Comparison of ENCODE assay signal across 9 cellular contexts in the genomic region with DNA sequence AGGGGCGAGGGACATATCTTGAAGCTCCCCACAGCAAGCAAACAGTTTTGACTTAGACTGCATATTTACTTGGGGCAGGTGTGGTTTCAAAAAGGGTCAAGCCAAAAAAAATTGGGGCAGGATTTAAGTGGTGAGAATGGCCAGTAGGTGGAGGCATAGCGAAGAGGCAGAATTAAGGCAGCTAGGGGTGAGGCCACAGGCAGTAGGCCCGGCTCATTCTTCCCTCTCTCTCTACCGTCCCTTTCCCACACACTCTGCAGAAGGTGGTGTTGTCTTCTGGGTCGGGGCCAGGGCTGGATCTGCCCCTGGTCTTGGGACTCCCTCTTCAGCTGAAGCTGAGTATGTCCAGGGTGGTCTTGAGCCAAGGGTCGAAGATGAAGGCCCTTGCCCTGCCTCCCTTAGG. TPM values are rescaled to one million over a fixed set of nuclear protein-coding genes. Genes with fewer than 3 reads are reported as not detected.
A peak's percentile ranks its signal among the peaks of the same experiment; 100 is the strongest.
DNase-seq lines count a peak whose midpoint lies in the region; ATAC-seq and TF ChIP-seq lines count a peak whose summit lies in the region.
"Had no signal": no experiment of that assay in that cellular context is flagged by ENCODE, and none has a peak within 500 bp of the region (broad histone marks: within the 10 kb centered on the region; RNA-seq: fewer than 3 reads in every experiment).

No MANE protein-coding gene starts in this region.

- H3K9me3 ChIP-seq in Caco-2 = no peaks in the 10 kb centered on the region

- peaks cover 3% of the 10 kb centered on the region; the same call in 1 of the 2 replicates for H3K4me1 ChIP-seq in Caco-2

- H3K27me3 Mint-ChIP-seq in Caco-2 (ENCODE audit: insufficient read depth, unreplicated experiment) = no peaks in the 10 kb centered on the region
- peaks cover 5% of the 10 kb centered on the region for H3K27me3 Mint-ChIP-seq in endothelial cell (ENCODE audit: unreplicated experiment)
- H3K27me3 Mint-ChIP-seq in osteocyte (ENCODE audit: unreplicated experiment) = no peaks in the 10 kb centered on the region

- H3K4me3 ChIP-seq in Caco-2 (ENCODE audit: low read depth, low read length) = no peak overlapping the region
- H3K4me3 ChIP-seq: SK-N-MC had no signal

- no peak for ATAC-seq in HG02852 (IDR thresholded peaks at IDR 0.05; ENCODE audit: unreplicated experiment)
- no peak for ATAC-seq in HG02571 (IDR thresholded peaks at IDR 0.05; ENCODE audit: unreplicated experiment)

- no TSS peak for BruUV-seq in Caco-2 (replicated peaks; lab: Mats Ljungman, UMichigan)

- H3K27ac Mint-ChIP-seq in Caco-2 (ENCODE audit: unreplicated experiment) (no peak overlapping the region), endothelial cell (ENCODE audit: unreplicated experiment) (no peak overlapping the region), osteocyte (ENCODE audit: unreplicated experiment) (no peak overlapping the region)

- H3K36me3 ChIP-seq in Caco-2 (ENCODE audit: control insufficient read depth, insufficient read depth, low read length) = no peaks in the 10 kb centered on the region

- H3K9me3 Mint-ChIP-seq in Caco-2 (ENCODE audit: unreplicated experiment) = no peaks in the 10 kb centered on the region
- H3K9me3 Mint-ChIP-seq in endothelial cell (ENCODE audit: unreplicated experiment) = no peaks in the 10 kb centered on the region
- no peaks in the 10 kb centered on the region for H3K9me3 Mint-ChIP-seq in osteocyte (ENCODE audit: unreplicated experiment)

- intact Hi-C loops in Caco-2 (cut with micrococcal nuclease; ENCODE audit: unreplicated experiment) = no loop called here

- H3K4me3 Mint-ChIP-seq in Caco-2 (ENCODE audit: unreplicated experiment) (no peak overlapping the region), endothelial cell (ENCODE audit: unreplicated experiment) (no peak overlapping the region), osteocyte (ENCODE audit: unreplicated experiment) (no peak overlapping the region)

- POLR2A ChIA-PET in Caco-2 (lab: Charles Lee) = no interaction called here

- H3K27me3 ChIP-seq in Caco-2 (replicated peaks; ENCODE audit: control insufficient read depth, insufficient read depth, low read length) = no peaks in the 10 kb centered on the region

- H3K4me1 Mint-ChIP-seq in Caco-2 (ENCODE audit: low read depth, unreplicated experiment) (no peaks in the 10 kb centered on the region), endothelial cell (ENCODE audit: unreplicated experiment) (peaks cover 3% of the 10 kb centered on the region), osteocyte (ENCODE audit: unreplicated experiment) (peaks cover 3% of the 10 kb centered on the region)

- DNase-seq in Caco-2 = peak in 1 of 2 experiments; percentile 36
- DNase-seq in HCEC 1CT = peak; percentile 39
- peak; percentile 52 to 65 for DNase-seq in SHP77 (lab: John Stamatoyannopoulos, UW)
- DNase-seq in endothelial cell (ENCODE audit: low spot score) = peak; percentile 47
- no peak for DNase-seq in osteocyte (ENCODE audit: extremely low spot score, unreplicated experiment)
- no peak for DNase-seq in activated naive CD4-positive, alpha-beta T cell (lab: John Stamatoyannopoulos, UW)

- CTCF ChIA-PET in Caco-2 (lab: Charles Lee) = interaction anchor here (0.6 to 1.5 kb wide), 6 partner anchors 13 to 56 kb away, joined by 3 to 9 read pairs (median 4); a partner anchor contains a TSS

- H3K36me3 Mint-ChIP-seq in Caco-2 (ENCODE audit: insufficient read depth, unreplicated experiment) = no peaks in the 10 kb centered on the region
- H3K36me3 Mint-ChIP-seq in endothelial cell (ENCODE audit: low read depth, unreplicated experiment) = no peaks in the 10 kb centered on the region
- H3K36me3 Mint-ChIP-seq in osteocyte (ENCODE audit: unreplicated experiment) = no peaks in the 10 kb centered on the region

- TF ChIP-seq CTCF in Caco-2 (IDR thresholded peaks at IDR 0.05; ENCODE audit: insufficient read depth in 1 of 2, low read depth in 1 of 2, low read length in 1 of 2, severe bottlenecking in 1 of 2, unreplicated experiment in 1 of 2) = peak; percentile 9 to 36
- TF ChIP-seq CTCF in endothelial cell (IDR thresholded peaks at IDR 0.05; ENCODE audit: unreplicated experiment) = peak; percentile 64
- TF ChIP-seq CTCF in osteocyte (IDR thresholded peaks at IDR 0.05) = peak; percentile 61

RNA-seq across cellular contexts. Expression of a gene that starts 2.6 kb away (rescaled TPM):
- total RNA-seq in Caco-2 (2022) (0.93 and 1.2 TPM in 2 replicates), endothelial cell (ENCODE audit: unreplicated experiment) (0.95 TPM), osteocyte (0.97 and 1.4 TPM in 2 replicates)

RNA-seq across cellular contexts. Expression of a gene that starts 4.9 kb away (rescaled TPM):
- total RNA-seq in Caco-2 (2022) = 33.0 TPM in 2 replicates
- 100 TPM for total RNA-seq in endothelial cell (ENCODE audit: unreplicated experiment)
- total RNA-seq in osteocyte = 134 and 135 TPM in 2 replicates

RNA-seq across cellular contexts. Expression of a gene that starts 17.8 kb away (rescaled TPM):
- 20.5 and 25.3 TPM in 2 replicates for total RNA-seq in Caco-2 (2022)
- total RNA-seq in endothelial cell (ENCODE audit: unreplicated experiment) = 37.9 TPM
- 48.7 and 50.7 TPM in 2 replicates for total RNA-seq in osteocyte

RNA-seq across cellular contexts. Expression of a gene that starts 18.2 kb away (rescaled TPM):
- total RNA-seq in Caco-2 (2022) = 0.11 and 0.14 TPM in 2 replicates
- total RNA-seq in endothelial cell (ENCODE audit: unreplicated experiment) = 10.4 TPM
- 2.4 and 3.0 TPM in 2 replicates for total RNA-seq in osteocyte

RNA-seq across cellular contexts. Expression of a gene that starts 42.6 kb away (rescaled TPM):
- total RNA-seq in Caco-2 (2022) = 0.53 TPM in 1 of 2 replicates, not detected in the other
- 1.3 TPM for total RNA-seq in endothelial cell (ENCODE audit: unreplicated experiment)
- 0.78 TPM in 2 replicates for total RNA-seq in osteocyte

Comparison
In these comparisons a context has a peak if more than half of its experiments do, and no peak if none do; other contexts are left out.
1. DNase-seq: peak in HCEC 1CT (single experiment), SHP77 (2 of 2) and endothelial cell (single experiment); none in osteocyte (single experiment) and activated naive CD4-positive, alpha-beta T cell (0 of 4).
2. Peak in every context shown above with its lines, with median percentiles within 50 percentile points of each other: CTCF ChIP-seq.